Comparison of ENCODE assay signal across 1 cellular context in genomic region chr3:171837698-171838097, GRCh38.
TF ChIP-seq lines count a peak whose summit lies in the region.

No MANE protein-coding gene starts in this region.

TF ChIP-seq in K562, 482 proteins besides CTCF, POLR2A, EP300 and RAD21 (continued from another document):
- TF ChIP-seq ZBTB12 (CRISPR knock-in tag; IDR thresholded peaks at IDR 0.05): no peak
- TF ChIP-seq RBBP5 (IDR thresholded peaks at IDR 0.05; ENCODE audit: borderline replicate concordance, insufficient read depth, low read length, poor library complexity, severe bottlenecking): no peak
- no peak for TF ChIP-seq GATA2 (CRISPR knock-in tag; IDR thresholded peaks at IDR 0.05)
- no peak for TF ChIP-seq RFX5 (IDR thresholded peaks at IDR 0.05; ENCODE audit: low read depth, low read length)
- no peak for TF ChIP-seq ZBTB8A (IDR thresholded peaks at IDR 0.05; ENCODE audit: partially characterized antibody)
- TF ChIP-seq POU5F1 (IDR thresholded peaks at IDR 0.05; ENCODE audit: borderline replicate concordance, low read depth, low read length, partially characterized antibody): no peak
- no peak for TF ChIP-seq ZNF124 (CRISPR knock-in tag; IDR thresholded peaks at IDR 0.05)
- no peak for TF ChIP-seq ZNF253 (CRISPR knock-in tag; conservative IDR thresholded peaks at IDR 0.05)
- TF ChIP-seq ZNF316 (IDR thresholded peaks at IDR 0.05): no peak
- no peak for TF ChIP-seq SAFB2 (IDR thresholded peaks at IDR 0.05; ENCODE audit: borderline replicate concordance, low read depth, low read length, severe bottlenecking)
- TF ChIP-seq ZC3H11A (IDR thresholded peaks at IDR 0.05; ENCODE audit: low read depth, low read length): no peak
- no peak for TF ChIP-seq SMARCE1 (IDR thresholded peaks at IDR 0.05)
- TF ChIP-seq GTF3C2 (IDR thresholded peaks at IDR 0.05; ENCODE audit: borderline replicate concordance, extremely low read depth, insufficient read length): no peak
- TF ChIP-seq RB1 (IDR thresholded peaks at IDR 0.05; ENCODE audit: low read depth): no peak
- peak; percentile 21 to 46; a peak in 2 of 4 replicates for TF ChIP-seq KDM1A (IDR thresholded peaks at IDR 0.05)
- TF ChIP-seq CEBPB (tag; IDR thresholded peaks at IDR 0.05): no peak
